In genomic region chr2:12819098-12819465, GRCh38 we compare ENCODE assay signal across 9 cellular contexts.
DNase-seq lines count a peak whose midpoint lies in the region; ATAC-seq and TF ChIP-seq lines count a peak whose summit lies in the region.
"Had no signal": no experiment of that assay in that cellular context is flagged by ENCODE, and none has a peak within 500 bp of the region (broad histone marks: within the 10 kb centered on the region; RNA-seq: fewer than 3 reads in every experiment).

No MANE protein-coding gene starts in this region.

- H3K4me3 Mint-ChIP-seq in osteocyte (ENCODE audit: unreplicated experiment): no peak overlapping the region

- intact Hi-C loops in posterior vena cava (cut with DNase I): no loop called here

- peaks cover 19% of the 10 kb centered on the region for H3K4me1 Mint-ChIP-seq in osteocyte (ENCODE audit: unreplicated experiment)

- H3K27me3 ChIP-seq in BE2C: no peaks in the 10 kb centered on the region

- H3K4me1 ChIP-seq in BE2C: peaks cover 9% of the 10 kb centered on the region

- H3K36me3 Mint-ChIP-seq in osteocyte (ENCODE audit: unreplicated experiment): no peaks in the 10 kb centered on the region

- ATAC-seq in HG02870 (IDR thresholded peaks at IDR 0.05; ENCODE audit: unreplicated experiment) (no peak), GM19035 (IDR thresholded peaks at IDR 0.05; ENCODE audit: unreplicated experiment) (no peak)

- H3K4me3 ChIP-seq in BE2C (ENCODE audit: low read depth, low read length): no peak overlapping the region

- peak overlapping the region; percentile 92 for H3K27ac Mint-ChIP-seq in osteocyte (ENCODE audit: unreplicated experiment)

- H3K9me3 Mint-ChIP-seq in osteocyte (ENCODE audit: unreplicated experiment): peaks cover 7% of the 10 kb centered on the region

- DNase-seq in BE2C: peak; percentile 20
- peak; percentile 53 for DNase-seq in RKO (ENCODE audit: low spot score)
- peak; percentile 98 for DNase-seq in fibroblast of gingiva (ENCODE audit: low read depth)
- DNase-seq in osteocyte (ENCODE audit: extremely low spot score, unreplicated experiment): no peak
- no peak for DNase-seq in cerebellum (ENCODE audit: low spot score)
- no peak for DNase-seq in posterior vena cava (ENCODE audit: low spot score)
- DNase-seq: activated T-cell treated with anti-CD3 and anti-CD28 coated beads, Interleukin-2, amount 50 U/mL, for 1 hour had no signal

- no peaks in the 10 kb centered on the region for H3K9me3 ChIP-seq in BE2C

- no peaks in the 10 kb centered on the region for H3K27me3 Mint-ChIP-seq in osteocyte (ENCODE audit: unreplicated experiment)

- no peaks in the 10 kb centered on the region for H3K36me3 ChIP-seq in BE2C

- TF ChIP-seq CTCF in BE2C (IDR thresholded peaks at IDR 0.05; ENCODE audit: low read depth, low read length) (no peak), osteocyte (IDR thresholded peaks at IDR 0.05) (no peak)

Comparison
In these comparisons a context has a peak if more than half of its experiments do, and no peak if none do; other contexts are left out.
1. DNase-seq: peak in BE2C (single experiment), RKO (single experiment) and fibroblast of gingiva (single experiment); none in osteocyte (single experiment), cerebellum (single experiment) and posterior vena cava (single experiment).